8 cellular contexts compared by ENCODE assay signal in genomic region chr18:2570772-2571199, GRCh38. TPM values are rescaled to one million over a fixed set of nuclear protein-coding genes. Genes with fewer than 3 reads are reported as not detected.
DNase-seq lines count a peak whose midpoint lies in the region; ATAC-seq and TF ChIP-seq lines count a peak whose summit lies in the region.

No MANE protein-coding gene starts in this region.

- H3K27me3 ChIP-seq in DND-41 (ENCODE audit: insufficient read depth, low read length, poor library complexity), result no peaks in the 10 kb centered on the region
- H3K27me3 ChIP-seq in SJCRH30, result no peaks in the 10 kb centered on the region
- H3K27me3 ChIP-seq in left ventricle myocardium inferior (ENCODE audit: low read depth), result no peaks in the 10 kb centered on the region

- DNase-seq in DND-41, result peak; percentile 69
- DNase-seq in HS-27A (ENCODE audit: low read depth), result peak; percentile 7
- DNase-seq in SJCRH30, result peak; percentile 77 to 78
- DNase-seq in amniotic epithelial cell (ENCODE audit: low read depth), result peak; percentile 64
- peak; percentile 63 for DNase-seq in left ventricle myocardium inferior
- DNase-seq in posterior cingulate gyrus, result peak; percentile 54 to 96 (median 76)
- DNase-seq in NCI-H187 treated with DMSO at 0.1 percent for 48 hours (lab: John Stamatoyannopoulos, UW), result no peak

- H3K4me3 ChIP-seq in DND-41 (ENCODE audit: low read depth in 1 of 2, low read length in 2 of 2) (peak overlapping the region; percentile 67 to 73; a peak in 3 of 4 replicates), SJCRH30 (peak overlapping the region; percentile 74), left ventricle myocardium inferior (peak overlapping the region; percentile 81)

- H3K9ac ChIP-seq in DND-41 (ENCODE audit: low read depth, low read length), result peak overlapping the region; percentile 85

- H3K4me1 ChIP-seq in DND-41 (ENCODE audit: insufficient read depth, low read length) (peaks cover 56% of the 10 kb centered on the region), SJCRH30 (peaks cover 5% of the 10 kb centered on the region; the same call in 1 of the 2 replicates), left ventricle myocardium inferior (peaks cover 30% of the 10 kb centered on the region)

- TF ChIP-seq CTCF in DND-41 (IDR thresholded peaks at IDR 0.05; ENCODE audit: borderline replicate concordance, extremely low read depth, low read length, poor library complexity, severe bottlenecking) (no peak), left ventricle myocardium inferior (IDR thresholded peaks at IDR 0.05; ENCODE audit: borderline replicate concordance) (peak; percentile 35)

- H2AFZ ChIP-seq in DND-41 (ENCODE audit: low read depth, low read length), result peak overlapping the region; percentile 82

- intact Hi-C loops in left ventricle myocardium inferior (cut with micrococcal nuclease) (no loop called here), posterior cingulate gyrus (cut with DNase I) (loop anchor here (1.0 kb wide), 1 partner anchor 85 kb away; the partner anchor contains the start of gene SMCHD1)

- H4K20me1 ChIP-seq in DND-41 (ENCODE audit: insufficient read depth, low read length), result no peaks in the 10 kb centered on the region

- H3K36me3 ChIP-seq in DND-41 (ENCODE audit: insufficient read depth, low read length), result peaks cover 43% of the 10 kb centered on the region
- peaks cover 26% of the 10 kb centered on the region for H3K36me3 ChIP-seq in SJCRH30
- peaks cover 7% of the 10 kb centered on the region for H3K36me3 ChIP-seq in left ventricle myocardium inferior

- ATAC-seq in DND-41 (ENCODE audit: insufficient read depth, low read depth) (peak; percentile 57), GM21390 (IDR thresholded peaks at IDR 0.05; ENCODE audit: unreplicated experiment) (peak; percentile 40)

- H3K9me3 ChIP-seq in DND-41 (ENCODE audit: insufficient read depth, low read length, severe bottlenecking) (no peaks in the 10 kb centered on the region), SJCRH30 (replicated peaks) (no peaks in the 10 kb centered on the region), left ventricle myocardium inferior (replicated peaks) (no peaks in the 10 kb centered on the region)

- peak overlapping the region; percentile 95 for H3K27ac ChIP-seq in DND-41 (ENCODE audit: low read length)
- peak overlapping the region; percentile 90 for H3K27ac ChIP-seq in SJCRH30
- peak overlapping the region; percentile 99 for H3K27ac ChIP-seq in left ventricle myocardium inferior (replicated peaks)

- peak overlapping the region; percentile 77 for H3K4me2 ChIP-seq in DND-41 (ENCODE audit: insufficient read depth, low read length)

- H3K79me2 ChIP-seq in DND-41 (ENCODE audit: insufficient read depth, low read length), result peaks cover 89% of the 10 kb centered on the region

RNA-seq across cellular contexts. Expression of gene METTL4, which starts 0.5 kb away (rescaled TPM):
- total RNA-seq in SJCRH30 (2014; rRNA removed; shearing (Covaris generic)), result 15.0 and 15.6 TPM in 2 replicates
- 7.8 TPM for total RNA-seq in left ventricle myocardium inferior

RNA-seq across cellular contexts. Expression of gene NDC80, which starts 0.6 kb away (rescaled TPM):
- total RNA-seq in SJCRH30 (2014; rRNA removed; shearing (Covaris generic)), result 77.5 and 95.3 TPM in 2 replicates
- 0.55 TPM for total RNA-seq in left ventricle myocardium inferior

Comparison
In these comparisons a context has a peak if more than half of its experiments do, and no peak if none do; other contexts are left out.
1. RNA of gene NDC80, which starts 0.6 kb away (total RNA-seq): 77.5 to 95.3 TPM in SJCRH30; 0.55 TPM in left ventricle myocardium inferior (single experiment); every median in the first group is over 10 times any median in the second.
2. Peak in every context shown above with its lines, with median percentiles within 50 percentile points of each other: H3K27ac ChIP-seq and H3K4me3 ChIP-seq.